ENCODE assay signal across 34 cellular contexts in the genomic region with DNA sequence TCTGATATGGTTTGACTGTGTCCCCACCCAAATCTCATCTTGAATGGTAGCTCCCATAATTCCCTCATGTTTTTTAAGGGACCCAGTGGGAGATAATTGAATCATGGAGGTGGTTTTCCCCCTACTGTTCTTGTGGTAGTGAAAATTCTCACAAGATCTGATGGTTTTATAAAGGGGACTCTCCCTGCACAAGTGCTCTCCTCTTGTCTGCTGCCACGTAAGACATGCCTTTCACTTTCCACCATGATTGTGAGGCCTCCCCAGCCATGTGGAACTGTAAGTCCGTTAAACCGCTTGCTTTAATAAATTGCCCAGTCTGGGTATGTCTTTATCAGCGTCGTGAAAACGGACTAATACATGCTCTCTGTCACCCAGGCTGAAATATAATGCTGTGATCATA.
"Had no signal": no experiment of that assay in that cellular context is flagged by ENCODE, and none has a peak within 500 bp of the region (broad histone marks: within the 10 kb centered on the region; RNA-seq: fewer than 3 reads in every experiment).

No MANE protein-coding gene starts in this region.

- H3K36me3 ChIP-seq: MG63 had no signal

- H3K9me3 ChIP-seq: MG63 had no signal

- H3K4me3 ChIP-seq: MG63 had no signal

- DNase-seq: Kasumi-1, MG63, MM.1S, MV-4-11, NCI-H1048, NCI-H1092, NCI-H1092 treated with DMSO at 0.1 percent for 48 hours, NCI-H1105, NCI-H1105 treated with DMSO at 0.1 percent for 48 hours, NCI-H1417, NCI-H1417 treated with DMSO at 0.1 percent for 48 hours, NCI-H1436, NCI-H1436 treated with DMSO at 0.1 percent for 48 hours, NCI-H146, NCI-H1694, NCI-H1694 treated with DMSO at 0.1 percent for 48 hours, NCI-H187, NCI-H187 treated with DMSO at 0.1 percent for 48 hours, NCI-H1930, NCI-H2029, NCI-H2029 treated with DMSO at 0.1 percent for 48 hours, NCI-H2081, NCI-H2081 treated with DMSO at 0.1 percent for 48 hours, NCI-H2107, NCI-H2171, NCI-H2171 treated with DMSO at 0.1 percent for 48 hours, NCI-H2227 treated with DMSO at 0.1 percent for 48 hours, NCI-H226, NCI-H345, NCI-H446, NCI-H446 treated with DMSO at 0.1 percent for 48 hours, NCI-H510A, NCI-H510A treated with DMSO at 0.1 percent for 48 hours, NCI-H524 treated with DMSO at 0.1 percent for 48 hours had no signal

- H3K27me3 ChIP-seq: MG63 had no signal
